In genomic region chr2:73885406-73885805, GRCh38 we compare ENCODE assay signal across 29 cellular contexts. TPM values are rescaled to one million over a fixed set of nuclear protein-coding genes. Genes with fewer than 3 reads are reported as not detected.
"Had no signal": no experiment of that assay in that cellular context is flagged by ENCODE, and none has a peak within 500 bp of the region (broad histone marks: within the 10 kb centered on the region; RNA-seq: fewer than 3 reads in every experiment).

No MANE protein-coding gene starts in this region.

- H3K27me3 ChIP-seq: cardiac muscle cell had no signal

- H3K27ac ChIP-seq: adrenal gland, cardiac muscle cell, VCaP had no signal

- DNase-seq: activated B cell treated with CpG ODN at 0.5 μM for 24 hours; activated CD4-positive, alpha-beta memory T cell treated with anti-CD3 and anti-CD28 coated beads for 36 hours; activated CD4-positive, alpha-beta T cell treated with anti-CD3 and anti-CD28 coated beads for 4 hours; activated CD4-positive, alpha-beta T cell treated with anti-CD3 and anti-CD28 coated beads, Interleukin-2, amount 10 ng/mL, durations not matched to agents 24 days and 14 days; activated CD4-positive, alpha-beta T cell treated with anti-CD3 and anti-CD28 coated beads, Interleukin-2, amount 50 U/mL, for 1 hour; activated CD4-positive, alpha-beta T cell treated with anti-CD3 and anti-CD28 coated beads, Interleukin-2, amount 50 U/mL, for 4 hours; activated CD4-positive, CD25-positive, alpha-beta regulatory T cell treated with anti-CD3 and anti-CD28 coated beads, Interleukin-2, amount 50 U/mL, for 72 hours; activated CD8-positive, alpha-beta memory T cell treated with anti-CD3 and anti-CD28 coated beads, Interleukin-2, amount 50 U/mL, for 4 hours; activated CD8-positive, alpha-beta T cell treated with anti-CD3 and anti-CD28 coated beads for 36 hours; activated effector memory CD4-positive, alpha-beta T cell treated with Interleukin-2 at 50 U/mL for 16 hours; activated gamma-delta T cell; activated naive CD4-positive, alpha-beta T cell treated with anti-CD3 and anti-CD28 coated beads, Interleukin-2, amount 10 ng/mL, durations not matched to agents 7 days and 5 days; activated naive CD4-positive, alpha-beta T cell treated with Interleukin-2 at 50 U/mL for 16 hours; activated naive CD8-positive, alpha-beta T cell treated with anti-CD3 and anti-CD28 coated beads, Interleukin-2, amount 10 ng/mL, durations not matched to agents 7 days and 5 days; activated naive CD8-positive, alpha-beta T cell treated with anti-CD3 and anti-CD28 coated beads, Interleukin-2, amount 50 U/mL, for 24 hours; activated T-cell treated with anti-CD3 and anti-CD28 coated beads for 4 hours; activated T-cell treated with anti-CD3 and anti-CD28 coated beads, Interleukin-2, amount 50 U/mL, for 1 hour; activated T-cell treated with anti-CD3 and anti-CD28 coated beads, Interleukin-2, amount 50 U/mL, for 4 hours; adrenal gland; amniotic stem cell; aorta; caudate nucleus; cerebellar nuclear complex; T-helper 1 cell; T-helper 2 cell; T-helper 9 cell had no signal

- H3K4me3 ChIP-seq: adrenal gland, cardiac muscle cell had no signal

- H3K9me3 ChIP-seq: adrenal gland had no signal

- FAIRE-seq: bronchial epithelial cell had no signal

- H3K4me1 ChIP-seq: adrenal gland had no signal

- H3K36me3 ChIP-seq: adrenal gland, cardiac muscle cell had no signal

RNA-seq across cellular contexts. Expression of gene ACTG2, which starts 7.4 kb away (rescaled TPM):
- total RNA-seq: activated B cell treated with CpG ODN at 0.5 μM for 24 hours; activated CD4-positive, alpha-beta memory T cell treated with anti-CD3 and anti-CD28 coated beads for 36 hours; activated CD4-positive, alpha-beta T cell treated with anti-CD3 and anti-CD28 coated beads, Interleukin-2, amount 10 ng/mL, durations not matched to agents 24 days and 14 days; bronchial epithelial cell had no signal
